ENCODE assay signal across 13 cellular contexts in the genomic region with DNA sequence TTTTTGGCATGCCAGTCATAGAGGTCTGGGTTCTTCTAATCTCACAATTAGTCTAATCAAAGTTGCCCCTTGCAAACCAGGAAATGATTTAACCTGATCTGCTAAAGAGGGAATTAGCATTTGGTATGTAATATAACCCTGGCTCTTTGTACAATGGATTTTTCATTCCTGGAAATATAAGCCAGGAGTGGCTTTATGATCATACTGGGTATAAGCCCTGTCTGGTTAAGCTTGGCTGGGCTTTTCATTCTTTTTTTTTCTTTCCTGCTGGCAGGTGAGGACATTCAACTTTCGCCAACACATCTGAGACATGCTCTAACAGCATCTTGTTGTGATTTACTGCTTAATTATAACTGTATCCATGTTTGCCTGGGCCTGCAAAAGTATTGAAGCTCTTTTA.
"Had no signal": no experiment of that assay in that cellular context is flagged by ENCODE, and none has a peak within 500 bp of the region (broad histone marks: within the 10 kb centered on the region; RNA-seq: fewer than 3 reads in every experiment).

No MANE protein-coding gene starts in this region.

- H3K36me3 Mint-ChIP-seq: natural killer cell had no signal

- H3K27me3 ChIP-seq: breast epithelium, right atrium auricular region, uterus had no signal

- H3K4me3 Mint-ChIP-seq: activated CD4-positive, alpha-beta memory T cell treated with anti-CD3 and anti-CD28 coated beads, Interleukin-2, amount 10 ng/mL, durations not matched to agents 7 days and 5 days; activated T-helper 1 cell treated with anti-CD3 and anti-CD28 coated beads, Interleukin-12 subunit alpha, Interleukin-12 subunit beta, Interleukin-2, Interleukin-4 antibody, amounts not matched to agents 30 ng/mL and 10 ng/mL and 1 ng/mL, durations not matched to agents 14 hours and 24 hours and 36 hours; natural killer cell had no signal

- H3K9me3 Mint-ChIP-seq: activated CD4-positive, alpha-beta memory T cell treated with anti-CD3 and anti-CD28 coated beads, Interleukin-2, amount 10 ng/mL, durations not matched to agents 7 days and 5 days; activated T-helper 1 cell treated with anti-CD3 and anti-CD28 coated beads, Interleukin-12 subunit alpha, Interleukin-12 subunit beta, Interleukin-2, Interleukin-4 antibody, amounts not matched to agents 30 ng/mL and 10 ng/mL and 1 ng/mL, durations not matched to agents 14 hours and 24 hours and 36 hours; natural killer cell had no signal

- H3K27ac Mint-ChIP-seq: activated CD4-positive, alpha-beta memory T cell treated with anti-CD3 and anti-CD28 coated beads, Interleukin-2, amount 10 ng/mL, durations not matched to agents 7 days and 5 days; activated T-helper 1 cell treated with anti-CD3 and anti-CD28 coated beads, Interleukin-12 subunit alpha, Interleukin-12 subunit beta, Interleukin-2, Interleukin-4 antibody, amounts not matched to agents 30 ng/mL and 10 ng/mL and 1 ng/mL, durations not matched to agents 14 hours and 24 hours and 36 hours; natural killer cell had no signal

- DNase-seq: activated CD4-positive, alpha-beta memory T cell treated with anti-CD3 and anti-CD28 coated beads, Interleukin-2, amount 10 ng/mL, durations not matched to agents 7 days and 5 days; activated CD8-positive, alpha-beta memory T cell treated with anti-CD3 and anti-CD28 coated beads, Interleukin-2, amount 50 U/mL, for 4 hours; activated naive CD4-positive, alpha-beta T cell; aorta; dermis blood vessel endothelial cell; glutamatergic neuron; natural killer cell; posterior cingulate gyrus; uterus had no signal

- ATAC-seq: natural killer cell had no signal

- H3K4me3 ChIP-seq: breast epithelium, right atrium auricular region, skin epidermis, uterus had no signal

- H3K9me3 ChIP-seq: breast epithelium, right atrium auricular region, uterus had no signal

- H3K4me1 Mint-ChIP-seq: activated CD4-positive, alpha-beta memory T cell treated with anti-CD3 and anti-CD28 coated beads, Interleukin-2, amount 10 ng/mL, durations not matched to agents 7 days and 5 days; natural killer cell had no signal

- H3K36me3 ChIP-seq: breast epithelium, right atrium auricular region, uterus had no signal

- H3K27ac ChIP-seq: breast epithelium, right atrium auricular region, uterus had no signal
